Comparison of ENCODE assay signal across 17 cellular contexts in genomic region chr22:28074526-28074925, GRCh38.
"Had no signal": no experiment of that assay in that cellular context is flagged by ENCODE, and none has a peak within 500 bp of the region (broad histone marks: within the 10 kb centered on the region; RNA-seq: fewer than 3 reads in every experiment).

No MANE protein-coding gene starts in this region.

- DNase-seq: effector memory CD8-positive, alpha-beta T cell; esophagus squamous epithelium; hippocampal formation; mesendoderm; midbrain; naive thymus-derived CD4-positive, alpha-beta T cell; stimulated activated CD4-positive, alpha-beta T cell treated with anti-CD3 and anti-CD28 coated beads, Interleukin-2, amount 100 ng/mL, for 24 hours; stimulated activated CD4-positive, alpha-beta T cell treated with anti-CD3 and anti-CD28 coated beads, Interleukin-4, amount 100 ng/mL, for 24 hours; stimulated activated naive CD4-positive, alpha-beta T cell treated with Interleukin-2 at 50 U/mL for 16 hours; trophoblast cell had no signal

- H3K27me3 ChIP-seq: esophagus squamous epithelium, sigmoid colon, stomach, thyroid gland, vagina had no signal

- H3K4me3 ChIP-seq: coronary artery, esophagus squamous epithelium, prostate gland, sigmoid colon, stomach, thyroid gland, vagina had no signal

- H3K27ac ChIP-seq: coronary artery, esophagus squamous epithelium, prostate gland, thyroid gland, vagina had no signal

- H3K36me3 ChIP-seq: prostate gland, sigmoid colon, stomach, thyroid gland, vagina had no signal

- ATAC-seq: effector memory CD8-positive, alpha-beta T cell; naive thymus-derived CD4-positive, alpha-beta T cell; stimulated activated effector memory CD8-positive, alpha-beta T cell treated with anti-CD3 and anti-CD28 coated beads, Interleukin-12 subunit alpha, Interleukin-12 subunit beta, amount 100 ng/mL, for 72 hours had no signal

- H3K4me1 ChIP-seq: prostate gland, thyroid gland had no signal

- H3K9me3 ChIP-seq: esophagus squamous epithelium, prostate gland, sigmoid colon, stomach, thyroid gland, vagina had no signal
